Comparison of ENCODE assay signal across 1 cellular context in the genomic region with DNA sequence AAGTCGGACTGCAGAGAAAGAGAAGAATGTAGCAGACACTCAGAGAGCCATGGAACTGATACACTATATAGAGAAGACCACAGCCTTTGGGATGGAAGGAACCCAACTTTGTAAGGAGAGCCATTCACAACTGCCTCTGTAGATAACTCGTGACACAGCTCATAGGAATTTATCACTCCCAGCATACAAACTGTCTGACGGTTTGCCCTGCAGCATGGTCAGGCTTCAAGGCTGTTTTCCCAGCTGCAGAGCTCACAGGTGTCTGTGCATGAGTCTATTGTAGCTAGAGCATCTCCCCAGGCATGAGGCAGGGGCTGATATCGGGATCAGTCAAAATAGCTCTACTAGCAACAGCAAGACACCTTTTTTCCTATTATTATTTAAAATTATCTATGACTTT.
TF ChIP-seq lines count a peak whose summit lies in the region.

No MANE protein-coding gene starts in this region.

TF ChIP-seq in HepG2, 621 proteins besides CTCF, POLR2A, EP300 and RAD21:
- TF ChIP-seq ZNF143 (CRISPR knock-in tag; IDR thresholded peaks at IDR 0.05) (no peak), KAT7 (CRISPR knock-in tag; IDR thresholded peaks at IDR 0.05; ENCODE audit: borderline replicate concordance) (no peak), SP2 (CRISPR knock-in tag; IDR thresholded peaks at IDR 0.05) (no peak), CBX5 (CRISPR knock-in tag; IDR thresholded peaks at IDR 0.05; ENCODE audit: borderline replicate concordance) (no peak), FOXK1 (CRISPR knock-in tag; IDR thresholded peaks at IDR 0.05; ENCODE audit: borderline replicate concordance, low read depth) (no peak), ZNF296 (CRISPR knock-in tag; conservative IDR thresholded peaks at IDR 0.05) (no peak), ZNF713 (CRISPR knock-in tag; IDR thresholded peaks at IDR 0.05) (no peak)
- TF ChIP-seq, protein P1, sequence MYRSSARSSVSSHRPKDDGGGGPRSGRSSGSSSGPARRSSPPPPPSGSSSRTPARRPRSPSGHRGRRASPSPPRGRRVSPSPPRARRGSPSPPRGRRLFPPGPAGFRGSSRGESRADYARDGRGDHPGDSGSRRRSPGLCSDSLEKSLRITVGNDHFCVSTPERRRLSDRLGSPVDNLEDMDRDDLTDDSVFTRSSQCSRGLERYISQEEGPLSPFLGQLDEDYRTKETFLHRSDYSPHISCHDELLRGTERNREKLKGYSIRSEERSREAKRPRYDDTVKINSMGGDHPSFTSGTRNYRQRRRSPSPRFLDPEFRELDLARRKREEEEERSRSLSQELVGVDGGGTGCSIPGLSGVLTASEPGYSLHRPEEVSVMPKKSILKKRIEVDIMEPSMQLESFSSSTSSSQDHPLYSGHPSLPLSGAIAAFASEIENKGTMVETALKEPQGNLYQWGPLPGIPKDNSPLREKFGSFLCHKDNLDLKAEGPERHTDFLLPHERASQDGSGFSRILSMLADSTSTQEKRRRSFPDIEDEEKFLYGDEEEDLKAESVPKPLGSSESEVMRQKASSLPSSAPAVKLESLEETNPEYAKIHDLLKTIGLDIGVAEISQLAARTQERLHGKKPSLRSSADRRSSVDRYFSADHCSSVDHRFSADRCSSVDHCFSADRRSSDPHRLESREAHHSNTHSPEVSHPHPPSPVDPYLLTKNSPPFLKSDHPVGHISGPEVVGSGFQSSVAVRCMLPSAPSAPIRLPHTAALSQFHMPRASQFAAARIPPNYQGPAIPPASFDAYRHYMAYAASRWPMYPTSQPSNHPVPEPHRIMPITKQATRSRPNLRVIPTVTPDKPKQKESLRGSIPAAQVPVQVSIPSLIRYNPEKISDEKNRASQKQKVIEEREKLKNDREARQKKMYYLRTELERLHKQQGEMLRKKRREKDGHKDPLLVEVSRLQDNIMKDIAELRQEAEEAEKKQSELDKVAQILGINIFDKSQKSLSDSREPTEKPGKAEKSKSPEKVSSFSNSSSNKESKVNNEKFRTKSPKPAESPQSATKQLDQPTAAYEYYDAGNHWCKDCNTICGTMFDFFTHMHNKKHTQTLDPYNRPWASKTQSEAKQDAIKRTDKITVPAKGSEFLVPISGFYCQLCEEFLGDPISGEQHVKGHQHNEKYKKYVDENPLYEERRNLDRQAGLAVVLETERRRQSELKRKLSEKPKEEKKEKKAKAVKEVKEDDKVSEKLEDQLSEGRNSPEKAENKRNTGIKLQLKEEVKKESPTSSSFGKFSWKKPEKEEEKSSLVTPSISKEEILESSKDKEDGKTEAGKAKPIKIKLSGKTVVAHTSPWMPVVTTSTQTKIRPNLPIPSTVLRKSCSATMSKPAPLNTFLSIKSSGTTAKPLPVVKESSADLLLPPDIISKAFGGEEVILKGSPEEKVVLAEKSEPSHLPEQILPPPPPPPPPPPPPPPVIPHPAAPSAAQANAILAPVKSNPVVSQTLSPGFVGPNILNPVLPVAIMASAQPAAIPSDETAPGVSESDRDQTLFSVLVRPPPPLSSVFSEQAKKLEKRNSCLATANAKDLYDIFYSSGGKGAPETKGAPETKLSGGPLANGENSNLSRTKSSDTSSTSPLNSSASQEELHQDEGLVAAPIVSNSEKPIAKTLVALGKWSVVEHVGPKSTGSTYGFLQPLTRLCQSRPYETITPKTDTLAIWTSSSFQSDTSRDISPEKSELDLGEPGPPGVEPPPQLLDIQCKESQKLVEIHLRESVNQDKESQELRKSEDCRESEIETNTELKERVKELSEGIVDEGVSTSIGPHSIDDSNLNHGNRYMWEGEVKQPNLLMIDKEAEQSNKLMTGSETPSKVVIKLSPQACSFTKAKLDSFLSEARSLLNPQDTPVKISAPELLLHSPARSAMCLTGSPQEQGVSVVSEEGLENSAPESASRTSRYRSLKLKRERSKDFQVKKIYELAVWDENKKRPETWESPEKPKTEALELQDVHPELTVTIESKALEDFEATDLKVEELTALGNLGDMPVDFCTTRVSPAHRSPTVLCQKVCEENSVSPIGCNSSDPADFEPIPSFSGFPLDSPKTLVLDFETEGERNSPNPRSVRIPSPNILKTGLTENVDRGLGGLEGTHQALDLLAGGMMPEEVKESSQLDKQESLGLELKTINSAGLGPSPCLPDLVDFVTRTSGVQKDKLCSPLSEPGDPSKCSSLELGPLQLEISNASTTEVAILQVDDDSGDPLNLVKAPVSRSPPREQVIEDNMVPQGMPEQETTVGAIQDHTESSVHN (CRISPR knock-in tag; IDR thresholded peaks at IDR 0.05) = no peak
